In the genomic region with DNA sequence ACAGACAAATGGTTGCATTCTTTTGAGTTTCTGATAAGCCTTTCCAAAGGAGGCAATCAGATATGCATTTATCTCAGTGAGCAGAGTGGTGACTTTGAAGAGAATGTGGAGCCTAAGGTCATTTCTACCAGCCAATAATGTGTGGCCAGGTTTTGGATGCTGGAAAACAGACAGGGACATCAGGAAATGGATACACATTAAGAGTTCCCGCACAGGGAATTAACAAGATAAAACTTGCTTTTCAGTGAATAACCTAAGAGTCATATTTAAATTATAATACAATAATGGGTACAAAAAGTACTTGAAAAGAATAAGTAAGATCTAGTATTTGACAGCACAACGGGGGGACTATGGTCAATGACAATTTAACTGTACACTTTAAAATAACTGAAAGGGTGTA, we compare ENCODE assay signal across 10 cellular contexts.
"Had no signal": no experiment of that assay in that cellular context is flagged by ENCODE, and none has a peak within 500 bp of the region (broad histone marks: within the 10 kb centered on the region; RNA-seq: fewer than 3 reads in every experiment).

No MANE protein-coding gene starts in this region.

- H3K27ac Mint-ChIP-seq: H9, HFFc6, IgD-negative memory B cell had no signal

- H3K27ac ChIP-seq: GM23248, HL-60 had no signal

- H3K4me3 Mint-ChIP-seq: H9, HFFc6, IgD-negative memory B cell had no signal

- H3K36me3 Mint-ChIP-seq: IgD-negative memory B cell had no signal

- FAIRE-seq: H54, HepG2 had no signal

- ATAC-seq: HCT116, HepG2 had no signal

- H3K27me3 Mint-ChIP-seq: IgD-negative memory B cell had no signal

- H3K4me3 ChIP-seq: GM23248 had no signal

- H3K9ac ChIP-seq: GM23248 had no signal

- H3K9me3 Mint-ChIP-seq: H9, HFFc6, IgD-negative memory B cell had no signal

- DNase-seq: GOT3, H9, KBM-7 had no signal
